In genomic region chr19:17873661-17874422, GRCh38 we compare ENCODE assay signal across 9 cellular contexts. TPM values are rescaled to one million over a fixed set of nuclear protein-coding genes. Genes with fewer than 3 reads are reported as not detected.
A peak's percentile ranks its signal among the peaks of the same experiment; 100 is the strongest.
DNase-seq lines count a peak whose midpoint lies in the region; ATAC-seq lines count a peak whose summit lies in the region.
"Had no signal": no experiment of that assay in that cellular context is flagged by ENCODE, and none has a peak within 500 bp of the region (broad histone marks: within the 10 kb centered on the region; RNA-seq: fewer than 3 reads in every experiment).

No MANE protein-coding gene starts in this region.

- no peaks in the 10 kb centered on the region for H3K36me3 ChIP-seq in CD4-positive, CD25-positive, alpha-beta regulatory T cell (ENCODE audit: control insufficient read depth, insufficient read depth, low read length)

- peak; percentile 53 to 86 (median 69) for DNase-seq in CD4-positive, CD25-positive, alpha-beta regulatory T cell
- DNase-seq in T-helper 9 cell, result peak; percentile 60
- peak; percentile 59 to 74 for DNase-seq in T47D (ENCODE audit: low read depth in 1 of 2, low spot score in 1 of 2)
- no peak for DNase-seq in natural killer cell treated with Interleukin-12 subunit alpha and Interleukin-12 subunit beta and Interleukin-15 and Interleukin-18, amount 100 ng/mL, for 72 hours (ENCODE audit: low spot score)
- DNase-seq in mucosa of gallbladder (ENCODE audit: low spot score), result no peak

- no peaks in the 10 kb centered on the region for H3K9me3 Mint-ChIP-seq in CD4-positive, CD25-positive, alpha-beta regulatory T cell
- H3K9me3 Mint-ChIP-seq in natural killer cell treated with Interleukin-12 subunit alpha and Interleukin-12 subunit beta and Interleukin-15 and Interleukin-18, amount 100 ng/mL, for 72 hours, result no peaks in the 10 kb centered on the region

- H3K9me3 ChIP-seq in CD4-positive, CD25-positive, alpha-beta regulatory T cell (ENCODE audit: control insufficient read depth in 2 of 2, low read length in 2 of 2), result no peaks in the 10 kb centered on the region

- in situ Hi-C loops in T47D (cut with HindIII; ENCODE audit: low pct_unique_long_range_greater_than_20kb, low sequenced_read_pairs), result no loop called here

- H3K4me1 Mint-ChIP-seq in CD4-positive, CD25-positive, alpha-beta regulatory T cell, result peaks cover 0 to 31% (median 10%) of the 10 kb centered on the region in 4 donors
- peaks cover 0 to 6% of the 10 kb centered on the region in 2 donors for H3K4me1 Mint-ChIP-seq in natural killer cell treated with Interleukin-12 subunit alpha and Interleukin-12 subunit beta and Interleukin-15 and Interleukin-18, amount 100 ng/mL, for 72 hours (ENCODE audit: low read depth in 2 of 2)

- H3K27ac Mint-ChIP-seq in CD4-positive, CD25-positive, alpha-beta regulatory T cell, result peak overlapping the region; percentile 32 to 89 (median 48)
- no peak overlapping the region for H3K27ac Mint-ChIP-seq in natural killer cell treated with Interleukin-12 subunit alpha and Interleukin-12 subunit beta and Interleukin-15 and Interleukin-18, amount 100 ng/mL, for 72 hours

- H3K27me3 ChIP-seq in CD4-positive, CD25-positive, alpha-beta regulatory T cell (ENCODE audit: control insufficient read depth, insufficient read depth, low read length), result no peaks in the 10 kb centered on the region

- no peak overlapping the region for H3K4me3 ChIP-seq in CD4-positive, CD25-positive, alpha-beta regulatory T cell (ENCODE audit: low read depth, low read length)

- ATAC-seq in CD4-positive, CD25-positive, alpha-beta regulatory T cell (ENCODE audit: low read depth in 2 of 2), result peak; percentile 71
- ATAC-seq in HG02885 (IDR thresholded peaks at IDR 0.05; ENCODE audit: poor library complexity, unreplicated experiment) (peak; percentile 40), HG02588 (IDR thresholded peaks at IDR 0.05; ENCODE audit: unreplicated experiment) (no peak), GM19397 (IDR thresholded peaks at IDR 0.05; ENCODE audit: unreplicated experiment) (no peak)
- ATAC-seq in natural killer cell treated with Interleukin-12 subunit alpha and Interleukin-12 subunit beta and Interleukin-15 and Interleukin-18, amount 100 ng/mL, for 72 hours, result peak; percentile 75 to 82

- no peaks in the 10 kb centered on the region for H3K36me3 Mint-ChIP-seq in CD4-positive, CD25-positive, alpha-beta regulatory T cell
- H3K36me3 Mint-ChIP-seq in natural killer cell treated with Interleukin-12 subunit alpha and Interleukin-12 subunit beta and Interleukin-15 and Interleukin-18, amount 100 ng/mL, for 72 hours, result no peaks in the 10 kb centered on the region

- H3K27me3 Mint-ChIP-seq in CD4-positive, CD25-positive, alpha-beta regulatory T cell, result no peaks in the 10 kb centered on the region
- H3K27me3 Mint-ChIP-seq in natural killer cell treated with Interleukin-12 subunit alpha and Interleukin-12 subunit beta and Interleukin-15 and Interleukin-18, amount 100 ng/mL, for 72 hours, result peaks cover 0 to 4% of the 10 kb centered on the region in 2 donors

- H3K4me3 Mint-ChIP-seq in CD4-positive, CD25-positive, alpha-beta regulatory T cell, result peak overlapping the region; percentile 50 to 86 (median 85)
- H3K4me3 Mint-ChIP-seq in natural killer cell treated with Interleukin-12 subunit alpha and Interleukin-12 subunit beta and Interleukin-15 and Interleukin-18, amount 100 ng/mL, for 72 hours, result no peak overlapping the region

- H3K4me1 ChIP-seq in CD4-positive, CD25-positive, alpha-beta regulatory T cell (ENCODE audit: control insufficient read depth, insufficient read depth, low read length, poor library complexity, severe bottlenecking), result peaks cover 34% of the 10 kb centered on the region

- peak overlapping the region; percentile 19 for H3K27ac ChIP-seq in CD4-positive, CD25-positive, alpha-beta regulatory T cell (ENCODE audit: insufficient read depth, low read length, poor library complexity, severe bottlenecking)

RNA-seq across cellular contexts. Expression of gene SLC5A5, which starts 2.1 kb away (rescaled TPM):
- total RNA-seq in CD4-positive, CD25-positive, alpha-beta regulatory T cell, result 1.0 TPM
- polyA plus RNA-seq in CD4-positive, CD25-positive, alpha-beta regulatory T cell, result 1 to 10 TPM in 3 of 4 donors, under 1 TPM in 1; 0.76 to 1.8 (median 1.3) TPM
- under 1 TPM; 0.57 to 0.89 TPM for total RNA-seq in natural killer cell treated with Interleukin-12 subunit alpha and Interleukin-12 subunit beta and Interleukin-15 and Interleukin-18, amount 100 ng/mL, for 72 hours
- not detected for total RNA-seq in mucosa of gallbladder
- total RNA-seq: urinary bladder had no signal
- polyA plus RNA-seq: urinary bladder had no signal

RNA-seq across cellular contexts. Expression of gene RPL18A, which starts 14.1 kb away (rescaled TPM):
- total RNA-seq in CD4-positive, CD25-positive, alpha-beta regulatory T cell, result 2,143 TPM
- polyA plus RNA-seq in CD4-positive, CD25-positive, alpha-beta regulatory T cell, result 1,000 to 10,000 TPM; 3,036 to 4,374 (median 3,670) TPM
- 1,000 to 10,000 TPM; 1,379 to 1,604 TPM for total RNA-seq in natural killer cell treated with Interleukin-12 subunit alpha and Interleukin-12 subunit beta and Interleukin-15 and Interleukin-18, amount 100 ng/mL, for 72 hours
- total RNA-seq in mucosa of gallbladder, result 1,253 TPM

RNA-seq across cellular contexts. Expression of gene JAK3, which starts 26.1 kb away (rescaled TPM):
- 198 TPM for total RNA-seq in CD4-positive, CD25-positive, alpha-beta regulatory T cell
- polyA plus RNA-seq in CD4-positive, CD25-positive, alpha-beta regulatory T cell, result 100 to 1,000 TPM in 1 of 4 donors, 10 to 100 TPM in 3; 80.8 to 103 (median 88.4) TPM
- 100 to 1,000 TPM; 184 to 195 TPM for total RNA-seq in natural killer cell treated with Interleukin-12 subunit alpha and Interleukin-12 subunit beta and Interleukin-15 and Interleukin-18, amount 100 ng/mL, for 72 hours
- 13.4 TPM for total RNA-seq in mucosa of gallbladder

RNA-seq across cellular contexts. Expression of gene INSL3, which starts 52.5 kb away (rescaled TPM):
- total RNA-seq in CD4-positive, CD25-positive, alpha-beta regulatory T cell, result 5.5 TPM
- 1 to 10 TPM; 1.5 to 5.4 (median 2.2) TPM for polyA plus RNA-seq in CD4-positive, CD25-positive, alpha-beta regulatory T cell
- 10 to 100 TPM in 1 of 2 donors, 1 to 10 TPM in 1; 9.1 to 12.0 TPM for total RNA-seq in natural killer cell treated with Interleukin-12 subunit alpha and Interleukin-12 subunit beta and Interleukin-15 and Interleukin-18, amount 100 ng/mL, for 72 hours
- not detected for total RNA-seq in mucosa of gallbladder
- total RNA-seq: urinary bladder had no signal

RNA-seq across cellular contexts. Expression of gene CCDC124, which starts 59.0 kb away (rescaled TPM):
- total RNA-seq in CD4-positive, CD25-positive, alpha-beta regulatory T cell, result 32.2 TPM
- polyA plus RNA-seq in CD4-positive, CD25-positive, alpha-beta regulatory T cell, result 10 to 100 TPM; 29.6 to 42.7 (median 33.5) TPM
- 10 to 100 TPM; 70.4 to 92.8 TPM for total RNA-seq in natural killer cell treated with Interleukin-12 subunit alpha and Interleukin-12 subunit beta and Interleukin-15 and Interleukin-18, amount 100 ng/mL, for 72 hours
- 68.3 TPM for total RNA-seq in mucosa of gallbladder

Comparison
In these comparisons a context has a peak if more than half of its experiments do, and no peak if none do; other contexts are left out.
1. ATAC-seq: peak in CD4-positive, CD25-positive, alpha-beta regulatory T cell (2 of 2), HG02885 (single experiment) and natural killer cell treated with Interleukin-12 subunit alpha and Interleukin-12 subunit beta and Interleukin-15 and Interleukin-18, amount 100 ng/mL, for 72 hours (2 of 2); none in HG02588 (single experiment) and GM19397 (single experiment).
2. DNase-seq: peak in CD4-positive, CD25-positive, alpha-beta regulatory T cell (3 of 3), T-helper 9 cell (single experiment) and T47D (2 of 2); none in natural killer cell treated with Interleukin-12 subunit alpha and Interleukin-12 subunit beta and Interleukin-15 and Interleukin-18, amount 100 ng/mL, for 72 hours (single experiment) and mucosa of gallbladder (single experiment).
3. H3K27ac Mint-ChIP-seq: peak in CD4-positive, CD25-positive, alpha-beta regulatory T cell (3 of 3); none in natural killer cell treated with Interleukin-12 subunit alpha and Interleukin-12 subunit beta and Interleukin-15 and Interleukin-18, amount 100 ng/mL, for 72 hours (0 of 2).
4. RNA of gene JAK3, which starts 26.1 kb away (total RNA-seq): 198 TPM in CD4-positive, CD25-positive, alpha-beta regulatory T cell (single experiment) and 184 to 195 TPM in natural killer cell treated with Interleukin-12 subunit alpha and Interleukin-12 subunit beta and Interleukin-15 and Interleukin-18, amount 100 ng/mL, for 72 hours; 13.4 TPM in mucosa of gallbladder (single experiment); every median in the first group is over 10 times any median in the second.